In genomic region chr12:27906127-27906500, GRCh38 we compare ENCODE assay signal across 2 cellular contexts.
TF ChIP-seq lines count a peak whose summit lies in the region.

No MANE protein-coding gene starts in this region.

TF ChIP-seq in IMR-90, 13 proteins besides CTCF, POLR2A, EP300 and RAD21:
- TF ChIP-seq NFE2L2 (IDR thresholded peaks at IDR 0.05; ENCODE audit: low read depth, low read length), result no peak
- TF ChIP-seq, protein P1, sequence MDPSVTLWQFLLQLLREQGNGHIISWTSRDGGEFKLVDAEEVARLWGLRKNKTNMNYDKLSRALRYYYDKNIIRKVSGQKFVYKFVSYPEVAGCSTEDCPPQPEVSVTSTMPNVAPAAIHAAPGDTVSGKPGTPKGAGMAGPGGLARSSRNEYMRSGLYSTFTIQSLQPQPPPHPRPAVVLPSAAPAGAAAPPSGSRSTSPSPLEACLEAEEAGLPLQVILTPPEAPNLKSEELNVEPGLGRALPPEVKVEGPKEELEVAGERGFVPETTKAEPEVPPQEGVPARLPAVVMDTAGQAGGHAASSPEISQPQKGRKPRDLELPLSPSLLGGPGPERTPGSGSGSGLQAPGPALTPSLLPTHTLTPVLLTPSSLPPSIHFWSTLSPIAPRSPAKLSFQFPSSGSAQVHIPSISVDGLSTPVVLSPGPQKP (IDR thresholded peaks at IDR 0.05; ENCODE audit: borderline replicate concordance, low read depth, low read length), result no peak
- no peak for TF ChIP-seq SMC3 (IDR thresholded peaks at IDR 0.05; ENCODE audit: low read depth, low read length)
- TF ChIP-seq BHLHE40 (IDR thresholded peaks at IDR 0.05; ENCODE audit: low read depth, low read length), result no peak
- no peak for TF ChIP-seq FOS (IDR thresholded peaks at IDR 0.05; ENCODE audit: low read depth, low read length)
- TF ChIP-seq, protein P2, sequence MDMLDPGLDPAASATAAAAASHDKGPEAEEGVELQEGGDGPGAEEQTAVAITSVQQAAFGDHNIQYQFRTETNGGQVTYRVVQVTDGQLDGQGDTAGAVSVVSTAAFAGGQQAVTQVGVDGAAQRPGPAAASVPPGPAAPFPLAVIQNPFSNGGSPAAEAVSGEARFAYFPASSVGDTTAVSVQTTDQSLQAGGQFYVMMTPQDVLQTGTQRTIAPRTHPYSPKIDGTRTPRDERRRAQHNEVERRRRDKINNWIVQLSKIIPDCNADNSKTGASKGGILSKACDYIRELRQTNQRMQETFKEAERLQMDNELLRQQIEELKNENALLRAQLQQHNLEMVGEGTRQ (IDR thresholded peaks at IDR 0.05; ENCODE audit: low read depth, low read length), result no peak
- no peak for TF ChIP-seq MAZ (IDR thresholded peaks at IDR 0.05; ENCODE audit: borderline replicate concordance, low read depth, low read length)
- no peak for TF ChIP-seq CHD1 (IDR thresholded peaks at IDR 0.05; ENCODE audit: low read depth, low read length)
- TF ChIP-seq RFX5 (IDR thresholded peaks at IDR 0.05; ENCODE audit: low read depth, low read length), result no peak
- no peak for TF ChIP-seq MAFK (IDR thresholded peaks at IDR 0.05; ENCODE audit: low read depth, low read length)
- no peak for TF ChIP-seq CEBPB (IDR thresholded peaks at IDR 0.05; ENCODE audit: low read depth, low read length)
- TF ChIP-seq MXI1 (IDR thresholded peaks at IDR 0.05; ENCODE audit: borderline replicate concordance, low read depth, low read length), result no peak
- no peak for TF ChIP-seq RCOR1 (IDR thresholded peaks at IDR 0.05; ENCODE audit: insufficient replicate concordance, low read length)

TF ChIP-seq in K562, 482 proteins besides CTCF, POLR2A, EP300 and RAD21 (continues in another document):
- no peak for TF ChIP-seq PURB (CRISPR knock-in tag; IDR thresholded peaks at IDR 0.05; ENCODE audit: low read depth)
- TF ChIP-seq CHCHD3 (CRISPR knock-in tag; IDR thresholded peaks at IDR 0.05), result no peak
- TF ChIP-seq CBX2 (IDR thresholded peaks at IDR 0.05; ENCODE audit: insufficient read depth, low read length, poor library complexity, severe bottlenecking), result no peak
- no peak for TF ChIP-seq UBTF (IDR thresholded peaks at IDR 0.05; ENCODE audit: borderline replicate concordance in 1 of 2, low read depth in 2 of 2, low read length in 2 of 2)
- no peak for TF ChIP-seq ZNF121 (CRISPR knock-in tag; conservative IDR thresholded peaks at IDR 0.05)
- peak; percentile 20; the same call in 1 of the 2 replicates for TF ChIP-seq ZNF316 (IDR thresholded peaks at IDR 0.05)
- TF ChIP-seq PREB (CRISPR knock-in tag; IDR thresholded peaks at IDR 0.05), result no peak
- no peak for TF ChIP-seq ZNF551 (CRISPR knock-in tag; IDR thresholded peaks at IDR 0.05)
- TF ChIP-seq, protein P3, sequence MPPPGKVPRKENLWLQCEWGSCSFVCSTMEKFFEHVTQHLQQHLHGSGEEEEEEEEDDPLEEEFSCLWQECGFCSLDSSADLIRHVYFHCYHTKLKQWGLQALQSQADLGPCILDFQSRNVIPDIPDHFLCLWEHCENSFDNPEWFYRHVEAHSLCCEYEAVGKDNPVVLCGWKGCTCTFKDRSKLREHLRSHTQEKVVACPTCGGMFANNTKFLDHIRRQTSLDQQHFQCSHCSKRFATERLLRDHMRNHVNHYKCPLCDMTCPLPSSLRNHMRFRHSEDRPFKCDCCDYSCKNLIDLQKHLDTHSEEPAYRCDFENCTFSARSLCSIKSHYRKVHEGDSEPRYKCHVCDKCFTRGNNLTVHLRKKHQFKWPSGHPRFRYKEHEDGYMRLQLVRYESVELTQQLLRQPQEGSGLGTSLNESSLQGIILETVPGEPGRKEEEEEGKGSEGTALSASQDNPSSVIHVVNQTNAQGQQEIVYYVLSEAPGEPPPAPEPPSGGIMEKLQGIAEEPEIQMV (tag; conservative IDR thresholded peaks at IDR 0.05; ENCODE audit: low read depth), result no peak
- no peak for TF ChIP-seq MGA (IDR thresholded peaks at IDR 0.05)
- no peak for TF ChIP-seq CXXC5 (CRISPR knock-in tag; IDR thresholded peaks at IDR 0.05)
- TF ChIP-seq ZKSCAN8 (CRISPR knock-in tag; IDR thresholded peaks at IDR 0.05), result no peak
- TF ChIP-seq JUND (IDR thresholded peaks at IDR 0.05; ENCODE audit: borderline replicate concordance, low read depth, low read length), result peak; percentile 52; the same call in 1 of the 2 replicates
- TF ChIP-seq JUND (tag; IDR thresholded peaks at IDR 0.05; ENCODE audit: borderline replicate concordance, low read depth, low read length), result no peak; the same call in 2 of the 3 replicates
- TF ChIP-seq XRCC4 (IDR thresholded peaks at IDR 0.05; ENCODE audit: extremely low read depth, insufficient read depth, insufficient read length), result no peak
- TF ChIP-seq ZNF79 (CRISPR knock-in tag; IDR thresholded peaks at IDR 0.05; ENCODE audit: low read depth), result no peak
- no peak for TF ChIP-seq ZKSCAN1 (IDR thresholded peaks at IDR 0.05; ENCODE audit: low read depth, low read length)
- no peak for TF ChIP-seq POLR2AphosphoS2 (IDR thresholded peaks at IDR 0.05; ENCODE audit: low read length)
- no peak for TF ChIP-seq ZNF140 (CRISPR knock-in tag; IDR thresholded peaks at IDR 0.05)
- TF ChIP-seq NFIC (IDR thresholded peaks at IDR 0.05), result no peak
- TF ChIP-seq, protein P4, sequence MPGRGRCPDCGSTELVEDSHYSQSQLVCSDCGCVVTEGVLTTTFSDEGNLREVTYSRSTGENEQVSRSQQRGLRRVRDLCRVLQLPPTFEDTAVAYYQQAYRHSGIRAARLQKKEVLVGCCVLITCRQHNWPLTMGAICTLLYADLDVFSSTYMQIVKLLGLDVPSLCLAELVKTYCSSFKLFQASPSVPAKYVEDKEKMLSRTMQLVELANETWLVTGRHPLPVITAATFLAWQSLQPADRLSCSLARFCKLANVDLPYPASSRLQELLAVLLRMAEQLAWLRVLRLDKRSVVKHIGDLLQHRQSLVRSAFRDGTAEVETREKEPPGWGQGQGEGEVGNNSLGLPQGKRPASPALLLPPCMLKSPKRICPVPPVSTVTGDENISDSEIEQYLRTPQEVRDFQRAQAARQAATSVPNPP (IDR thresholded peaks at IDR 0.05; ENCODE audit: borderline replicate concordance, insufficient read depth, insufficient read length), result no peak
- TF ChIP-seq MAFG (tag; conservative IDR thresholded peaks at IDR 0.05), result peak; percentile 70
- 0 out of 2 replicates have a peak, but pooled peaks have one; percentile 7 for TF ChIP-seq EGR1 (conservative IDR thresholded peaks at IDR 0.05)
- TF ChIP-seq PHF21A (IDR thresholded peaks at IDR 0.05; ENCODE audit: borderline replicate concordance, low read depth), result no peak
- no peak for TF ChIP-seq MYC (IDR thresholded peaks at IDR 0.05; ENCODE audit: low read depth, low read length)
- TF ChIP-seq MYC (CRISPR knock-in tag; IDR thresholded peaks at IDR 0.05; ENCODE audit: borderline replicate concordance, low read depth), result no peak
- no peak for TF ChIP-seq ZNF77 (CRISPR knock-in tag; IDR thresholded peaks at IDR 0.05)
- no peak for TF ChIP-seq RCOR1 (IDR thresholded peaks at IDR 0.05; ENCODE audit: borderline replicate concordance in 1 of 2, low read depth in 2 of 2, low read length in 2 of 2)
- no peak for TF ChIP-seq MCM3 (IDR thresholded peaks at IDR 0.05)
- TF ChIP-seq NFYB (IDR thresholded peaks at IDR 0.05; ENCODE audit: extremely low read depth, insufficient read length), result no peak
- no peak for TF ChIP-seq YY1 (IDR thresholded peaks at IDR 0.05; ENCODE audit: borderline replicate concordance in 1 of 3, control insufficient read depth in 1 of 3, extremely low read depth in 1 of 3, insufficient read depth in 3 of 3, insufficient read length in 1 of 3, insufficient replicate concordance in 2 of 3, low read depth in 1 of 3, low read length in 2 of 3)
